Comparison of ENCODE assay signal across 1 cellular context in genomic region chr7:91880016-91880412, GRCh38.
TF ChIP-seq lines count a peak whose summit lies in the region.

No MANE protein-coding gene starts in this region.

TF ChIP-seq in K562, 482 proteins besides CTCF, POLR2A, EP300 and RAD21 (continued from another document):
- 0 out of 2 replicates have a peak, but pooled peaks have one; percentile 32 for TF ChIP-seq ARID3B (CRISPR knock-in tag; IDR thresholded peaks at IDR 0.05; ENCODE audit: borderline replicate concordance)
- no peak for TF ChIP-seq CREB3 (tag; conservative IDR thresholded peaks at IDR 0.05; ENCODE audit: low read depth)
- TF ChIP-seq CHD2 (IDR thresholded peaks at IDR 0.05; ENCODE audit: low read depth, low read length): peak; percentile 58; the same call in 1 of the 2 replicates
